ENCODE assay signal across 9 cellular contexts in genomic region chr15:25862087-25862468, GRCh38. TPM values are rescaled to one million over a fixed set of nuclear protein-coding genes. Genes with fewer than 3 reads are reported as not detected.
A peak's percentile ranks its signal among the peaks of the same experiment; 100 is the strongest.
DNase-seq lines count a peak whose midpoint lies in the region; ATAC-seq and TF ChIP-seq lines count a peak whose summit lies in the region.
"Had no signal": no experiment of that assay in that cellular context is flagged by ENCODE, and none has a peak within 500 bp of the region (broad histone marks: within the 10 kb centered on the region; RNA-seq: fewer than 3 reads in every experiment).

No MANE protein-coding gene starts in this region.

- H3K36me3 ChIP-seq in HUES64 (ENCODE audit: insufficient read depth, low read length) (no peaks in the 10 kb centered on the region), kidney epithelial cell (ENCODE audit: control insufficient read depth, insufficient read depth, low read length) (no peaks in the 10 kb centered on the region)

- H3K27ac ChIP-seq in HUES64 (ENCODE audit: low read depth, low read length) = no peak overlapping the region

- H3K27me3 Mint-ChIP-seq in activated naive CD8-positive, alpha-beta T cell treated with anti-CD3 and anti-CD28 coated beads for 36 hours = peaks cover 4% of the 10 kb centered on the region
- H3K27me3 Mint-ChIP-seq in stimulated activated naive B cell treated with anti-CD40 and anti-IgM and Interleukin-4, amounts not matched to agents 10 μg/mL and 1 μg/mL and 100 μg/mL, for 72 hours = peaks cover 63 to 78% of the 10 kb centered on the region in 2 donors

- peaks cover 12% of the 10 kb centered on the region for H3K4me1 ChIP-seq in HUES64 (ENCODE audit: insufficient read depth, low read length)

- H3K36me3 Mint-ChIP-seq in activated naive CD8-positive, alpha-beta T cell treated with anti-CD3 and anti-CD28 coated beads for 36 hours = peaks cover 38% of the 10 kb centered on the region
- H3K36me3 Mint-ChIP-seq in stimulated activated naive B cell treated with anti-CD40 and anti-IgM and Interleukin-4, amounts not matched to agents 10 μg/mL and 1 μg/mL and 100 μg/mL, for 72 hours = no peaks in the 10 kb centered on the region

- no peak for DNase-seq in activated naive CD8-positive, alpha-beta T cell treated with anti-CD3 and anti-CD28 coated beads for 36 hours
- no peak for DNase-seq in kidney epithelial cell (ENCODE audit: low read depth)
- no peak for DNase-seq in stimulated activated naive B cell treated with anti-CD40 and anti-IgM and Interleukin-4, amounts not matched to agents 10 μg/mL and 1 μg/mL and 100 μg/mL, for 72 hours
- DNase-seq in COLO829 (ENCODE audit: low spot score) = no peak

- peak overlapping the region; percentile 93 for H3K4me3 Mint-ChIP-seq in activated naive CD8-positive, alpha-beta T cell treated with anti-CD3 and anti-CD28 coated beads for 36 hours
- H3K4me3 Mint-ChIP-seq in stimulated activated naive B cell treated with anti-CD40 and anti-IgM and Interleukin-4, amounts not matched to agents 10 μg/mL and 1 μg/mL and 100 μg/mL, for 72 hours = peak overlapping the region; percentile 76 to 80

- H3K4me3 ChIP-seq in HUES64 (ENCODE audit: low read length) (peak overlapping the region; percentile 59), kidney epithelial cell (ENCODE audit: low read depth, low read length) (peak overlapping the region; percentile 73)

- H3K27me3 ChIP-seq in HUES64 (ENCODE audit: insufficient read depth, low read length) (peaks cover 66% of the 10 kb centered on the region), kidney epithelial cell (ENCODE audit: control insufficient read depth, insufficient read depth, low read length) (no peaks in the 10 kb centered on the region)

- ATAC-seq in stimulated activated naive B cell treated with anti-CD40 and anti-IgM and Interleukin-4, amounts not matched to agents 10 μg/mL and 1 μg/mL and 100 μg/mL, for 72 hours (replicated peaks) = peak in 1 of 2 donors; percentile 26
- ATAC-seq in HG02610 (IDR thresholded peaks at IDR 0.05; ENCODE audit: unreplicated experiment) (no peak), HG02571 (IDR thresholded peaks at IDR 0.05; ENCODE audit: unreplicated experiment) (no peak), GM18511 (IDR thresholded peaks at IDR 0.05; ENCODE audit: unreplicated experiment) (no peak)
- ATAC-seq: HCT116 had no signal

- TF ChIP-seq CTCF in kidney epithelial cell (IDR thresholded peaks at IDR 0.05; ENCODE audit: insufficient read depth, low read length, poor library complexity, severe bottlenecking) = no peak

- no peak overlapping the region for H3K9ac ChIP-seq in HUES64 (ENCODE audit: low read depth, low read length)

- WGBS in HUES64 = 31% methylated on average over 17 of the region's 17 CpGs

- no peaks in the 10 kb centered on the region for H3K9me3 ChIP-seq in HUES64 (ENCODE audit: insufficient read depth, low read depth, low read length)

- peaks cover 37% of the 10 kb centered on the region for H3K4me1 Mint-ChIP-seq in activated naive CD8-positive, alpha-beta T cell treated with anti-CD3 and anti-CD28 coated beads for 36 hours
- H3K4me1 Mint-ChIP-seq in stimulated activated naive B cell treated with anti-CD40 and anti-IgM and Interleukin-4, amounts not matched to agents 10 μg/mL and 1 μg/mL and 100 μg/mL, for 72 hours = peaks cover 22 to 35% of the 10 kb centered on the region in 2 donors

- no peaks in the 10 kb centered on the region for H3K9me3 Mint-ChIP-seq in activated naive CD8-positive, alpha-beta T cell treated with anti-CD3 and anti-CD28 coated beads for 36 hours
- no peaks in the 10 kb centered on the region for H3K9me3 Mint-ChIP-seq in stimulated activated naive B cell treated with anti-CD40 and anti-IgM and Interleukin-4, amounts not matched to agents 10 μg/mL and 1 μg/mL and 100 μg/mL, for 72 hours

- peak overlapping the region; percentile 94 for H3K27ac Mint-ChIP-seq in activated naive CD8-positive, alpha-beta T cell treated with anti-CD3 and anti-CD28 coated beads for 36 hours
- H3K27ac Mint-ChIP-seq in stimulated activated naive B cell treated with anti-CD40 and anti-IgM and Interleukin-4, amounts not matched to agents 10 μg/mL and 1 μg/mL and 100 μg/mL, for 72 hours = no peak overlapping the region

RNA-seq across cellular contexts. Expression of gene ATP10A, which starts 1.0 kb away (rescaled TPM):
- 1.00 TPM for polyA plus RNA-seq in HUES64 (2013, experiment 1 of 2)
- 1.0 TPM for polyA plus RNA-seq in HUES64 (2013, experiment 2 of 2)
- total RNA-seq in activated naive CD8-positive, alpha-beta T cell treated with anti-CD3 and anti-CD28 coated beads for 36 hours = 10 to 100 TPM; 23.9 to 26.8 TPM
- 7.6 and 8.0 TPM in 2 replicates for total RNA-seq in kidney epithelial cell
